Comparison of ENCODE assay signal across 10 cellular contexts in genomic region chr11:32433249-32434115, GRCh38. TPM values are rescaled to one million over a fixed set of nuclear protein-coding genes. Genes with fewer than 3 reads are reported as not detected.
A peak's percentile ranks its signal among the peaks of the same experiment; 100 is the strongest.
DNase-seq lines count a peak whose midpoint lies in the region; ATAC-seq, FAIRE-seq and TF ChIP-seq lines count a peak whose summit lies in the region.
"Had no signal": no experiment of that assay in that cellular context is flagged by ENCODE, and none has a peak within 500 bp of the region (broad histone marks: within the 10 kb centered on the region; RNA-seq: fewer than 3 reads in every experiment).

No MANE protein-coding gene starts in this region.

- BruUV-seq in HepG2 (replicated peaks; lab: Mats Ljungman, UMichigan), result no TSS peak

- in situ Hi-C loops in HepG2 (cut with HindIII; ENCODE audit: extremely low pct_ligation_motif_present, low pct_unique_long_range_greater_than_20kb), result no loop called here

- H3K27me3 Mint-ChIP-seq in brain, result peaks cover 99% of the 10 kb centered on the region
- H3K27me3 Mint-ChIP-seq in naive thymus-derived CD8-positive, alpha-beta T cell, result peaks cover 32 to 93% (median 72%) of the 10 kb centered on the region in 5 donors
- peaks cover 79% of the 10 kb centered on the region for H3K27me3 Mint-ChIP-seq in activated CD4-positive, alpha-beta T cell treated with anti-CD3 and anti-CD28 coated beads for 36 hours

- DNase-seq in HepG2 (ENCODE audit: low spot score), result no peak
- no peak for DNase-seq in right lobe of liver
- no peak for DNase-seq in naive thymus-derived CD8-positive, alpha-beta T cell
- DNase-seq in uterus, result no peak
- no peak for DNase-seq in GF-D8 (lab: John Stamatoyannopoulos, UW)
- no peak for DNase-seq in posterior cingulate gyrus
- no peak for DNase-seq in activated CD4-positive, alpha-beta T cell treated with anti-CD3 and anti-CD28 coated beads for 36 hours
- DNase-seq: NCI-H1105 had no signal

- FAIRE-seq in HepG2 (lab: Jason Lieb, UNC), result no peak

- TF ChIP-seq CTCF in HepG2 (CRISPR knock-in tag; IDR thresholded peaks at IDR 0.05), result no peak
- no peak for TF ChIP-seq CTCF in right lobe of liver (IDR thresholded peaks at IDR 0.05)
- no peak for TF ChIP-seq CTCF in brain (conservative IDR thresholded peaks at IDR 0.05)
- TF ChIP-seq CTCF in uterus (IDR thresholded peaks at IDR 0.05), result no peak

- H3K27me3 ChIP-seq in HepG2 (ENCODE audit: control insufficient read depth in 1 of 2, insufficient read depth in 2 of 2, low read length in 2 of 2) (peaks cover 14 to 82% of the 10 kb centered on the region in 2 experiments), right lobe of liver (peaks cover 14 to 52% of the 10 kb centered on the region in 2 donors), uterus (no peaks in the 10 kb centered on the region)

- H3K36me3 ChIP-seq in HepG2 (replicated peaks in 1 of 2; ENCODE audit: control insufficient read depth in 1 of 2, insufficient read depth in 2 of 2, low read length in 2 of 2) (no peaks in the 10 kb centered on the region), right lobe of liver (no peaks in the 10 kb centered on the region), uterus (no peaks in the 10 kb centered on the region)

- no peaks in the 10 kb centered on the region for H3K79me2 ChIP-seq in HepG2 (ENCODE audit: insufficient read depth, low read length)

- no peak for TF ChIP-seq RAD21 in HepG2 (CRISPR knock-in tag; IDR thresholded peaks at IDR 0.05)

- peaks cover 5 to 30% (median 14%) of the 10 kb centered on the region in 5 experiments for H3K9me3 Mint-ChIP-seq in brain
- H3K9me3 Mint-ChIP-seq in naive thymus-derived CD8-positive, alpha-beta T cell, result peaks cover 0 to 4% (median 0%) of the 10 kb centered on the region in 9 donors
- H3K9me3 Mint-ChIP-seq in activated CD4-positive, alpha-beta T cell treated with anti-CD3 and anti-CD28 coated beads for 36 hours (ENCODE audit: low read depth), result no peaks in the 10 kb centered on the region

- H3K9ac ChIP-seq in HepG2 (ENCODE audit: insufficient read depth, low read depth, low read length), result no peak overlapping the region

- no peak overlapping the region for H2AFZ ChIP-seq in HepG2 (ENCODE audit: low read length)

- H4K20me1 ChIP-seq in HepG2 (ENCODE audit: insufficient read depth, low read length), result no peaks in the 10 kb centered on the region

- intact Hi-C loops in HepG2 (cut with micrococcal nuclease; ENCODE audit: unreplicated experiment) (loop anchor here (5.0 kb wide), 1 partner anchor 359 kb away; the partner anchor contains the start of gene CCDC73), right lobe of liver (cut with DNase I) (no loop called here), uterus (cut with DNase I; ENCODE audit: low total_unique reads) (loop anchor here (10.0 kb wide), 2 partner anchors 49 to 119 kb away; no protein-coding TSS in a partner anchor), posterior cingulate gyrus (cut with DNase I) (no loop called here)
- intact Hi-C loops in activated CD4-positive, alpha-beta T cell treated with anti-CD3 and anti-CD28 coated beads for 36 hours (cut with DNase I, micrococcal nuclease), result loop anchor here (10.0 kb wide), 1 partner anchor 361 kb away; the partner anchor contains the start of gene CCDC73 (in 2 of the 2)

- peak overlapping the region; percentile 42 to 84 (median 62) for H3K4me3 Mint-ChIP-seq in brain
- peak overlapping the region in 8 of 10 donors; percentile 13 to 73 (median 41) for H3K4me3 Mint-ChIP-seq in naive thymus-derived CD8-positive, alpha-beta T cell
- H3K4me3 Mint-ChIP-seq in activated CD4-positive, alpha-beta T cell treated with anti-CD3 and anti-CD28 coated beads for 36 hours, result no peak overlapping the region

- H3K27ac Mint-ChIP-seq in brain, result peak overlapping the region in 1 of 5 experiments; percentile 76
- peak overlapping the region in 2 of 10 donors; percentile 9 to 59 for H3K27ac Mint-ChIP-seq in naive thymus-derived CD8-positive, alpha-beta T cell
- H3K27ac Mint-ChIP-seq in activated CD4-positive, alpha-beta T cell treated with anti-CD3 and anti-CD28 coated beads for 36 hours, result no peak overlapping the region

- no peaks in the 10 kb centered on the region for H3K36me3 Mint-ChIP-seq in brain
- H3K36me3 Mint-ChIP-seq in naive thymus-derived CD8-positive, alpha-beta T cell, result peaks cover 0 to 7% (median 0%) of the 10 kb centered on the region in 3 donors
- no peaks in the 10 kb centered on the region for H3K36me3 Mint-ChIP-seq in activated CD4-positive, alpha-beta T cell treated with anti-CD3 and anti-CD28 coated beads for 36 hours (ENCODE audit: low read depth)

- H3K4me1 ChIP-seq in HepG2 (ENCODE audit: insufficient read depth, low read length) (0 out of 2 replicates have a peak, but pooled peaks cover 7% of the 10 kb centered on the region), right lobe of liver (peaks cover 0 to 29% (median 2%) of the 10 kb centered on the region in 4 donors), uterus (no peaks in the 10 kb centered on the region)

- H3K4me3 ChIP-seq in HepG2 (replicated peaks in 1 of 3; ENCODE audit: insufficient read depth in 1 of 3, low read depth in 2 of 3, low read length in 3 of 3) (no peak overlapping the region), right lobe of liver (no peak overlapping the region), uterus (peak overlapping the region; percentile 72 to 86)

- H3K27ac ChIP-seq in HepG2 (ENCODE audit: extremely low read length, insufficient read depth, low read length), result no peak overlapping the region
- no peak overlapping the region for H3K27ac ChIP-seq in right lobe of liver
- peak overlapping the region; percentile 98 to 99 for H3K27ac ChIP-seq in uterus

- H3K9me3 ChIP-seq in HepG2 (ENCODE audit: low read length) (no peaks in the 10 kb centered on the region), right lobe of liver (no peaks in the 10 kb centered on the region), uterus (no peaks in the 10 kb centered on the region)

- H3K4me2 ChIP-seq in HepG2 (ENCODE audit: low read depth, low read length), result 0 out of 2 replicates have a peak overlapping the region, but pooled peaks have one; percentile 77

- POLR2A ChIA-PET in HepG2 (lab: Yijun Ruan, JAX), result no interaction called here
- POLR2A ChIA-PET in naive thymus-derived CD8-positive, alpha-beta T cell (lab: Charles Lee), result no interaction called here
- POLR2A ChIA-PET in activated CD4-positive, alpha-beta T cell treated with anti-CD3 and anti-CD28 coated beads for 36 hours (lab: Charles Lee), result interaction anchor here (0.5 kb wide), 1 partner anchor 1839 kb away, joined by 3 read pairs; no protein-coding TSS in a partner anchor

- CTCF ChIA-PET in HepG2 (lab: Yijun Ruan, JAX; ENCODE audit: low intra/inter-chr PET ratio, low total read pairs), result no interaction called here
- CTCF ChIA-PET in activated CD4-positive, alpha-beta T cell treated with anti-CD3 and anti-CD28 coated beads for 36 hours (lab: Charles Lee), result interaction anchor here (1.3 kb wide), 1 partner anchor 13 kb away, joined by 3 read pairs; no protein-coding TSS in a partner anchor

- TF ChIP-seq POLR2A in HepG2 (IDR thresholded peaks at IDR 0.05; ENCODE audit: insufficient read depth in 1 of 2, low read depth in 2 of 2, low read length in 2 of 2) (no peak), right lobe of liver (IDR thresholded peaks at IDR 0.05) (no peak), uterus (IDR thresholded peaks at IDR 0.05) (no peak)

- ATAC-seq in HepG2 (no peak), right lobe of liver (no peak)
- ATAC-seq in naive thymus-derived CD8-positive, alpha-beta T cell, result no peak
- no peak for ATAC-seq in activated CD4-positive, alpha-beta T cell treated with anti-CD3 and anti-CD28 coated beads for 36 hours

- no peak for TF ChIP-seq EP300 in HepG2 (IDR thresholded peaks at IDR 0.05; ENCODE audit: low read depth in 2 of 2, low read length in 2 of 2)
- no peak for TF ChIP-seq EP300 in HepG2 (CRISPR knock-in tag; IDR thresholded peaks at IDR 0.05; ENCODE audit: borderline replicate concordance)

- H3K4me1 Mint-ChIP-seq in brain, result peaks cover 49% of the 10 kb centered on the region
- H3K4me1 Mint-ChIP-seq in naive thymus-derived CD8-positive, alpha-beta T cell, result peaks cover 15 to 48% (median 39%) of the 10 kb centered on the region in 4 donors
- H3K4me1 Mint-ChIP-seq in activated CD4-positive, alpha-beta T cell treated with anti-CD3 and anti-CD28 coated beads for 36 hours, result peaks cover 35% of the 10 kb centered on the region

- 69% methylated on average over 45 of the region's 54 CpGs for WGBS in HepG2 (ENCODE audit: low lambda C conversion rate)
- 3% methylated on average over 18 of the region's 54 CpGs for WGBS in right lobe of liver (ENCODE audit: insufficient coverage, low coverage, low lambda C conversion rate, missing lambda C conversion rate)

RNA-seq across cellular contexts. Expression of gene WT1, which starts 1.9 kb away (rescaled TPM):
- total RNA-seq in HepG2 (2016; rRNA removed; fragmentation: Illumina TruSeq; extraction: Trizol) (0.31 and 0.38 TPM in 2 replicates), right lobe of liver (under 1 TPM in 3 of 6 experiments, not detected in 3; 0.07 to 0.99 (median 0.51) TPM), uterus (100 to 1,000 TPM in 1 of 4 donors, 10 to 100 TPM in 3; 51.2 to 125 (median 53.6) TPM)
- 0.09 TPM in 1 of 2 replicates, not detected in the other for total RNA-seq in HepG2 (2016; cell fraction: cytosol; rRNA removed; fragmentation: Illumina TruSeq; extraction: Trizol; ENCODE audit: low read depth)
- total RNA-seq in HepG2 (2016; cell fraction: insoluble cytoplasmic fraction; rRNA removed; fragmentation: Illumina TruSeq; extraction: Trizol), result 0.19 and 0.24 TPM in 2 replicates
- total RNA-seq in HepG2 (2016; cell fraction: membrane; rRNA removed; fragmentation: Illumina TruSeq; extraction: Trizol), result 0.34 and 0.49 TPM in 2 replicates
- total RNA-seq in HepG2 (2016; cell fraction: nucleus; rRNA removed; fragmentation: Illumina TruSeq; extraction: Trizol), result 0.25 TPM in 1 of 2 replicates, not detected in the other
- polyA plus RNA-seq in HepG2 (2011; rRNA removed) (0.15 TPM in 1 of 2 replicates, not detected in the other), brain (ENCODE audit: insufficient read depth, low read depth, low replicate concordance) (not detected)
- 0.04 and 0.05 TPM in 2 replicates for polyA plus RNA-seq in HepG2 (2011; cell fraction: cytosol; rRNA removed)
- polyA plus RNA-seq in HepG2 (2011; cell fraction: nucleus; rRNA removed), result 0.09 TPM in 1 of 2 replicates, not detected in the other
- polyA plus RNA-seq in HepG2 (2012), result 0.21 TPM in 1 of 2 replicates, not detected in the other
- polyA plus RNA-seq in HepG2 (2016; cell fraction: cytosol; fragmentation: Illumina TruSeq; extraction: Trizol; ENCODE audit: low read depth), result 0.06 and 0.08 TPM in 2 replicates
- polyA plus RNA-seq in HepG2 (2016; cell fraction: insoluble cytoplasmic fraction; fragmentation: Illumina TruSeq; extraction: Trizol; ENCODE audit: low read depth), result 0.33 and 0.79 TPM in 2 replicates
- polyA plus RNA-seq in HepG2 (2016; cell fraction: membrane; fragmentation: Illumina TruSeq; extraction: Trizol; ENCODE audit: low read depth), result 0.15 and 0.21 TPM in 2 replicates
- polyA plus RNA-seq in HepG2 (2016; cell fraction: nucleus; fragmentation: Illumina TruSeq; extraction: Trizol; ENCODE audit: insufficient read depth, low read depth), result 0.42 and 0.65 TPM in 2 replicates
- polyA minus RNA-seq in HepG2 (2011; rRNA and poly(A)+ RNA removed; ENCODE audit: low replicate concordance), result 0.16 TPM in 1 of 2 replicates, not detected in the other
- not detected in 2 replicates for polyA minus RNA-seq in HepG2 (2011; cell fraction: cytosol; rRNA and poly(A)+ RNA removed)
- polyA minus RNA-seq in HepG2 (2011; cell fraction: nucleus; rRNA and poly(A)+ RNA removed), result not detected in 2 replicates
- not detected for total RNA-seq in naive thymus-derived CD8-positive, alpha-beta T cell
- polyA plus RNA-seq in naive thymus-derived CD8-positive, alpha-beta T cell, result not detected
- total RNA-seq in activated CD4-positive, alpha-beta T cell treated with anti-CD3 and anti-CD28 coated beads for 36 hours, result not detected
- total RNA-seq: OCI-LY7 had no signal

Comparison
In these comparisons a context has a peak if more than half of its experiments do, and no peak if none do; other contexts are left out.
1. intact Hi-C loops: an anchor here in HepG2 (5.0 kb wide), uterus (10.0 kb wide) and activated CD4-positive, alpha-beta T cell treated with anti-CD3 and anti-CD28 coated beads for 36 hours (10.0 kb wide); none called in right lobe of liver and posterior cingulate gyrus.
2. H3K27ac ChIP-seq: peak in uterus (2 of 2); none in HepG2 (single experiment) and right lobe of liver (0 of 3).
3. H3K4me3 ChIP-seq: peak in uterus (2 of 2); none in HepG2 (0 of 3) and right lobe of liver (0 of 3).
4. RNA of gene WT1, which starts 1.9 kb away (total RNA-seq): 51.2 to 125 TPM in uterus; 0.09 to 0.49 TPM in HepG2, 0.07 to 0.99 TPM in right lobe of liver, not detected in activated CD4-positive, alpha-beta T cell treated with anti-CD3 and anti-CD28 coated beads for 36 hours and not detected in naive thymus-derived CD8-positive, alpha-beta T cell; every median in the first group is over 10 times any median in the second.